Comparison of ENCODE assay signal across 1 cellular context in genomic region chr5:102115736-102116135, GRCh38.
TF ChIP-seq lines count a peak whose summit lies in the region.

No MANE protein-coding gene starts in this region.

TF ChIP-seq in HEK293, 187 proteins besides CTCF, POLR2A, EP300 and RAD21 (continued from another document):
- TF ChIP-seq PATZ1 (tag by site-specific recombination; IDR thresholded peaks at IDR 0.05) = no peak
